ENCODE assay signal across 1 cellular context in genomic region chr7:45112648-45113047, GRCh38.
TF ChIP-seq lines count a peak whose summit lies in the region.

No MANE protein-coding gene starts in this region.

TF ChIP-seq in WTC11, 78 proteins besides CTCF, POLR2A, EP300 and RAD21 (continued from another document):
- TF ChIP-seq ARID4B (CRISPR knock-in tag; IDR thresholded peaks at IDR 0.05; ENCODE audit: borderline replicate concordance): no peak
- no peak for TF ChIP-seq PRDM15 (CRISPR knock-in tag; IDR thresholded peaks at IDR 0.05)
- TF ChIP-seq USF2 (CRISPR knock-in tag; IDR thresholded peaks at IDR 0.05): no peak
